Comparison of ENCODE assay signal across 19 cellular contexts in the genomic region with DNA sequence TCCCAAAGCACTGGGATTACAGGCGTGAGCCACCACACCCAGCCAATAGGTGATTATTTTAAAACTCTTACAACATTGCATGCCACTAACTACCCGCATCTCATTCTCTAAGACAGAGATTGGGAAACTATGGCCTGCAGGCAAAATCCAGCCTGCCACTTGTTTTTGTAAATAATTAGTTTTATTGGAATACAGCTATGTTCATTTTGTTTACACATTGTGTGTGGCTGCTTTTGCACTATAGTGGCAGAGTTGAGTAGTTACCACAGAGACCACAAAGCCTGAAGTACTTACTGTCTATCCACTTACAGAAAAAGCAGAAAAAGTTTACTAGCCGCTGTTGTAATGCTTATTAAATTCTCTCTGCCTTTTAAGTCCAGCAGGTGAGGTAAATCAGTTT. TPM values are rescaled to one million over a fixed set of nuclear protein-coding genes. Genes with fewer than 3 reads are reported as not detected.
A peak's percentile ranks its signal among the peaks of the same experiment; 100 is the strongest.
DNase-seq lines count a peak whose midpoint lies in the region; ATAC-seq, FAIRE-seq and TF ChIP-seq lines count a peak whose summit lies in the region.
"Had no signal": no experiment of that assay in that cellular context is flagged by ENCODE, and none has a peak within 500 bp of the region (broad histone marks: within the 10 kb centered on the region; RNA-seq: fewer than 3 reads in every experiment).

No MANE protein-coding gene starts in this region.

- POLR2A ChIA-PET in BJ (lab: Charles Lee), result no interaction called here

- H3K36me3 ChIP-seq in BJ (ENCODE audit: control insufficient read depth, insufficient read depth, low read length) (no peaks in the 10 kb centered on the region; the same call in 1 of the 2 replicates), mesenchymal stem cell (ENCODE audit: control insufficient read depth in 1 of 2, insufficient read depth in 2 of 2, low read depth in 1 of 2, low read length in 2 of 2) (no peaks in the 10 kb centered on the region), kidney (ENCODE audit: control insufficient read depth in 1 of 2, insufficient read depth in 2 of 2, low read length in 2 of 2) (peaks cover 0 to 4% of the 10 kb centered on the region in 2 donors)
- H3K36me3 ChIP-seq: BLaER1, Peyer's patch had no signal

- H2BK12ac ChIP-seq in mesenchymal stem cell (ENCODE audit: low read length in 2 of 2), result no peak overlapping the region

- H4K8ac ChIP-seq in mesenchymal stem cell (ENCODE audit: low read length), result no peak overlapping the region

- peak; percentile 61 for DNase-seq in BJ (ENCODE audit: low read depth)
- DNase-seq in HTR-8/SVneo (ENCODE audit: insufficient read length, low spot score), result no peak
- DNase-seq in astrocyte of the hippocampus (ENCODE audit: low read depth, low spot score), result peak; percentile 23
- peak; percentile 81 for DNase-seq in mesenchymal stem cell
- DNase-seq in kidney, result no peak
- DNase-seq in kidney glomerular epithelial cell (lab: John Stamatoyannopoulos, UW), result no peak
- DNase-seq in DMS153 treated with DMSO at 0.1 percent for 48 hours (lab: John Stamatoyannopoulos, UW; ENCODE audit: unreplicated experiment), result no peak
- DNase-seq: ACHN, GDM1, NCI-H1105 treated with DMSO at 0.1 percent for 48 hours, NCI-H187, NCI-H2171, NCI-H774, Peyer's patch, SHP77 treated with DMSO at 0.1 percent for 48 hours had no signal

- H3K27ac ChIP-seq in mesenchymal stem cell (ENCODE audit: low read length, poor library complexity, severe bottlenecking) (no peak overlapping the region), kidney (ENCODE audit: low read depth in 2 of 2, low read length in 2 of 2) (no peak overlapping the region)
- H3K27ac ChIP-seq: BLaER1 had no signal

- H3K14ac ChIP-seq in mesenchymal stem cell (ENCODE audit: low read length in 2 of 2), result no peak overlapping the region

- CTCF ChIA-PET in BJ (lab: Yijun Ruan, JAX), result interaction anchor here (2.1 kb wide), 1 partner anchor 44 kb away, joined by 7 read pairs; no protein-coding TSS in a partner anchor

- H2AFZ ChIP-seq in mesenchymal stem cell (ENCODE audit: low read depth, low read length), result no peak overlapping the region

- H3K9me3 ChIP-seq in mesenchymal stem cell (ENCODE audit: control insufficient read depth, low read length) (no peaks in the 10 kb centered on the region), kidney (ENCODE audit: control insufficient read depth in 1 of 2, low read length in 2 of 2) (no peaks in the 10 kb centered on the region)
- H3K9me3 ChIP-seq: BLaER1, Peyer's patch had no signal

- no peak overlapping the region for H3K4me2 ChIP-seq in mesenchymal stem cell (ENCODE audit: low read length, poor library complexity, severe bottlenecking)
- H3K4me2 ChIP-seq: BLaER1 had no signal

- no peak overlapping the region for H3K18ac ChIP-seq in mesenchymal stem cell (ENCODE audit: low read depth in 1 of 2, low read length in 2 of 2)

- H2BK15ac ChIP-seq in mesenchymal stem cell (ENCODE audit: low read depth, poor library complexity, severe bottlenecking), result no peak overlapping the region

- no peak overlapping the region for H3K4ac ChIP-seq in mesenchymal stem cell (ENCODE audit: low read depth in 1 of 2, low read length in 2 of 2)

- H3K23ac ChIP-seq in mesenchymal stem cell (ENCODE audit: low read length in 2 of 2), result no peak overlapping the region

- peaks cover 11% of the 10 kb centered on the region for H3K79me1 ChIP-seq in mesenchymal stem cell (replicated peaks; ENCODE audit: low read length, poor library complexity, severe bottlenecking)

- 100% methylated on average over 1 of the region's 3 CpGs for WGBS in mesenchymal stem cell

- ATAC-seq in GM21529 (IDR thresholded peaks at IDR 0.05; ENCODE audit: unreplicated experiment), result no peak
- ATAC-seq: HepG2 had no signal

- no peak overlapping the region for H3K9ac ChIP-seq in mesenchymal stem cell (ENCODE audit: low read length)
- no peak overlapping the region for H3K9ac ChIP-seq in kidney (ENCODE audit: low read length in 2 of 2)
- H3K9ac ChIP-seq: BLaER1 had no signal

- no peak overlapping the region for H4K91ac ChIP-seq in mesenchymal stem cell (ENCODE audit: low read length)

- TF ChIP-seq CTCF in BJ (IDR thresholded peaks at IDR 0.05; ENCODE audit: insufficient read depth, low read depth, low read length) (no peak), kidney (IDR thresholded peaks at IDR 0.05; ENCODE audit: borderline replicate concordance, extremely low read depth, insufficient read depth) (no peak)

- H2BK120ac ChIP-seq in mesenchymal stem cell (ENCODE audit: low read depth, low read length), result no peak overlapping the region

- H2BK5ac ChIP-seq in mesenchymal stem cell (ENCODE audit: low read depth, low read length, poor library complexity, severe bottlenecking), result no peak overlapping the region

- H3K27me3 ChIP-seq in BJ (ENCODE audit: control insufficient read depth, insufficient read depth, low read length), result no peaks in the 10 kb centered on the region
- no peaks in the 10 kb centered on the region for H3K27me3 ChIP-seq in mesenchymal stem cell (ENCODE audit: control insufficient read depth in 1 of 2, insufficient read depth in 1 of 2, low read length in 2 of 2)
- H3K27me3 ChIP-seq: BLaER1, Peyer's patch had no signal

- FAIRE-seq in HTR-8/SVneo (lab: Jason Lieb, UNC), result peak; percentile 94
- no peak for FAIRE-seq in kidney (lab: Jason Lieb, UNC)
- FAIRE-seq: H1, HepG2 had no signal

- H2AK5ac ChIP-seq in mesenchymal stem cell (ENCODE audit: low read length, severe bottlenecking), result no peak overlapping the region

- H3K4me1 ChIP-seq in mesenchymal stem cell (ENCODE audit: control insufficient read depth, insufficient read depth, low read depth, low read length) (no peaks in the 10 kb centered on the region), kidney (ENCODE audit: control insufficient read depth in 1 of 2, insufficient read depth in 1 of 2, low read depth in 1 of 2, low read length in 2 of 2) (no peaks in the 10 kb centered on the region)
- H3K4me1 ChIP-seq: BLaER1, Peyer's patch had no signal

- intact Hi-C loops in kidney (cut with DNase I), result no loop called here

- H3K4me3 ChIP-seq in BJ (ENCODE audit: low read depth, low read length) (no peak overlapping the region), mesenchymal stem cell (ENCODE audit: insufficient read depth in 1 of 2, low read depth in 1 of 2, low read length in 2 of 2) (no peak overlapping the region), kidney (ENCODE audit: low read length in 2 of 2) (no peak overlapping the region)
- H3K4me3 ChIP-seq: BLaER1, Peyer's patch had no signal

RNA-seq across cellular contexts. Expression of gene PKIG, which starts 16.4 kb away (rescaled TPM):
- 130 and 186 TPM in 2 replicates for polyA plus RNA-seq in BJ (2011; rRNA removed)
- polyA minus RNA-seq in BJ (2011; rRNA and poly(A)+ RNA removed), result 46.1 and 52.6 TPM in 2 replicates
- polyA plus RNA-seq in mesenchymal stem cell (2013, experiment 1 of 2), result 95.4 TPM
- polyA plus RNA-seq in mesenchymal stem cell (2013, experiment 2 of 2), result 96.7 TPM
- total RNA-seq in kidney, result 71.1 TPM
- 150 TPM for polyA plus RNA-seq in kidney (ENCODE audit: insufficient read depth, low read depth, low replicate concordance)

RNA-seq across cellular contexts. Expression of gene SERINC3, which starts 44.1 kb away (rescaled TPM):
- polyA plus RNA-seq in BJ (2011; rRNA removed) (284 and 333 TPM in 2 replicates), kidney (ENCODE audit: insufficient read depth, low read depth, low replicate concordance) (41.6 TPM)
- 255 and 406 TPM in 2 replicates for polyA minus RNA-seq in BJ (2011; rRNA and poly(A)+ RNA removed)
- 154 TPM for polyA plus RNA-seq in mesenchymal stem cell (2013, experiment 1 of 2)
- polyA plus RNA-seq in mesenchymal stem cell (2013, experiment 2 of 2), result 162 TPM
- 90.4 TPM for total RNA-seq in kidney

Comparison
In these comparisons a context has a peak if more than half of its experiments do, and no peak if none do; other contexts are left out.
1. DNase-seq: peak in BJ (single experiment), astrocyte of the hippocampus (single experiment) and mesenchymal stem cell (single experiment); none in HTR-8/SVneo (single experiment), kidney (single experiment), kidney glomerular epithelial cell (single experiment) and DMS153 treated with DMSO at 0.1 percent for 48 hours (single experiment).